ENCODE assay signal across 11 cellular contexts in genomic region chr22:15689012-15689748, GRCh38. TPM values are rescaled to one million over a fixed set of nuclear protein-coding genes. Genes with fewer than 3 reads are reported as not detected.
A peak's percentile ranks its signal among the peaks of the same experiment; 100 is the strongest.
DNase-seq lines count a peak whose midpoint lies in the region; ATAC-seq, FAIRE-seq and TF ChIP-seq lines count a peak whose summit lies in the region.
"Not testable (repeated sequence)": the region's sequence is repeated elsewhere in the genome, so short reads cannot be mapped to it uniquely, and the experiment has no call there.
"Had no signal": no experiment of that assay in that cellular context is flagged by ENCODE, and none has a peak within 500 bp of the region (broad histone marks: within the 10 kb centered on the region; RNA-seq: fewer than 3 reads in every experiment).

No MANE protein-coding gene starts in this region.

- not testable (repeated sequence) for TF ChIP-seq POLR2A in esophagus muscularis mucosa (IDR thresholded peaks at IDR 0.05; ENCODE audit: low read depth); HepG2 (IDR thresholded peaks at IDR 0.05; ENCODE audit: insufficient read depth in 1 of 2, low read depth in 2 of 2, low read length in 2 of 2); vagina (IDR thresholded peaks at IDR 0.05)

- not testable (repeated sequence) for H3K4me3 Mint-ChIP-seq in WTC11; stimulated activated effector memory CD8-positive, alpha-beta T cell treated with anti-CD3 and anti-CD28 coated beads, Interleukin-12 subunit alpha, Interleukin-12 subunit beta, amount 100 ng/mL, for 72 hours

- POLR2A ChIA-PET in WTC11 (lab: Charles Lee); HepG2 (lab: Yijun Ruan, JAX): not testable (repeated sequence)

- WGBS in esophagus muscularis mucosa = 90% methylated on average over 60 of the region's 77 CpGs
- WGBS in HepG2 (ENCODE audit: low lambda C conversion rate) = 92% methylated on average over 69 of the region's 77 CpGs

- TF ChIP-seq RAD21 in HepG2 (CRISPR knock-in tag; IDR thresholded peaks at IDR 0.05) = not testable (repeated sequence)

- FAIRE-seq in HepG2 (lab: Jason Lieb, UNC) = not testable (repeated sequence)

- not testable (repeated sequence) for H3K27ac Mint-ChIP-seq in WTC11; stimulated activated effector memory CD8-positive, alpha-beta T cell treated with anti-CD3 and anti-CD28 coated beads, Interleukin-12 subunit alpha, Interleukin-12 subunit beta, amount 100 ng/mL, for 72 hours

- H3K36me3 Mint-ChIP-seq in WTC11; stimulated activated effector memory CD8-positive, alpha-beta T cell treated with anti-CD3 and anti-CD28 coated beads, Interleukin-12 subunit alpha, Interleukin-12 subunit beta, amount 100 ng/mL, for 72 hours: not testable (repeated sequence)

- not testable (repeated sequence) for H4K20me1 ChIP-seq in HepG2 (ENCODE audit: insufficient read depth, low read length)

- DNase-seq in GM10266 (ENCODE audit: extremely low spot score) = peak; percentile 2
- DNase-seq in WTC11 (ENCODE audit: low spot score) = peak; percentile 8
- peak; percentile 86 for DNase-seq in esophagus muscularis mucosa (ENCODE audit: extremely low spot score)
- peak; percentile 31 for DNase-seq in left ventricle myocardium superior
- DNase-seq in HepG2 (ENCODE audit: low spot score); omental fat pad (ENCODE audit: low spot score); stimulated activated effector memory CD8-positive, alpha-beta T cell treated with anti-CD3 and anti-CD28 coated beads, Interleukin-12 subunit alpha, Interleukin-12 subunit beta, amount 100 ng/mL, for 72 hours (ENCODE audit: low spot score in 2 of 2): not testable (repeated sequence)
- peak; percentile 43 to 65 for DNase-seq in vagina (ENCODE audit: extremely low spot score in 2 of 2)

- not testable (repeated sequence) for TF ChIP-seq EP300 in esophagus muscularis mucosa (IDR thresholded peaks at IDR 0.05); HepG2 (IDR thresholded peaks at IDR 0.05; ENCODE audit: low read depth in 2 of 2, low read length in 2 of 2); HepG2 (CRISPR knock-in tag; IDR thresholded peaks at IDR 0.05; ENCODE audit: borderline replicate concordance)

- H3K9ac ChIP-seq in HepG2 (ENCODE audit: insufficient read depth, low read depth, low read length) = not testable (repeated sequence)

- not testable (repeated sequence) for H3K4me3 ChIP-seq in esophagus muscularis mucosa; HepG2 (replicated peaks in 1 of 3; ENCODE audit: insufficient read depth in 1 of 3, low read depth in 2 of 3, low read length in 3 of 3); vagina

- BruUV-seq in HepG2 (replicated peaks; lab: Mats Ljungman, UMichigan) = not testable (repeated sequence)

- in situ Hi-C loops in HepG2 (cut with HindIII; ENCODE audit: extremely low pct_ligation_motif_present, low pct_unique_long_range_greater_than_20kb) = not testable (repeated sequence)

- not testable (repeated sequence) for H3K4me2 ChIP-seq in HepG2 (ENCODE audit: low read depth, low read length)

- H3K27me3 Mint-ChIP-seq in WTC11 (ENCODE audit: low read depth) = not testable (repeated sequence)

- H3K4me1 ChIP-seq in esophagus muscularis mucosa; HepG2 (ENCODE audit: insufficient read depth, low read length); vagina: not testable (repeated sequence)

- not testable (repeated sequence) for H3K4me1 Mint-ChIP-seq in WTC11; stimulated activated effector memory CD8-positive, alpha-beta T cell treated with anti-CD3 and anti-CD28 coated beads, Interleukin-12 subunit alpha, Interleukin-12 subunit beta, amount 100 ng/mL, for 72 hours

- not testable (repeated sequence) for ATAC-seq in WTC11, left ventricle myocardium superior
- ATAC-seq in HepG2 (peak; percentile 50; the same call in 1 of the 3 replicates), omental fat pad (ENCODE audit: low FRiP score) (peak; percentile 59)
- ATAC-seq in stimulated activated effector memory CD8-positive, alpha-beta T cell treated with anti-CD3 and anti-CD28 coated beads, Interleukin-12 subunit alpha, Interleukin-12 subunit beta, amount 100 ng/mL, for 72 hours = peak; percentile 39

- H3K9me3 Mint-ChIP-seq in WTC11; stimulated activated effector memory CD8-positive, alpha-beta T cell treated with anti-CD3 and anti-CD28 coated beads, Interleukin-12 subunit alpha, Interleukin-12 subunit beta, amount 100 ng/mL, for 72 hours: not testable (repeated sequence)

- CTCF ChIA-PET in WTC11 (lab: Charles Lee); HepG2 (lab: Yijun Ruan, JAX; ENCODE audit: low intra/inter-chr PET ratio, low total read pairs): not testable (repeated sequence)

- not testable (repeated sequence) for H3K27me3 ChIP-seq in esophagus muscularis mucosa; HepG2 (ENCODE audit: control insufficient read depth in 1 of 2, insufficient read depth in 2 of 2, low read length in 2 of 2); vagina

- not testable (repeated sequence) for H3K36me3 ChIP-seq in esophagus muscularis mucosa; HepG2 (replicated peaks in 1 of 2; ENCODE audit: control insufficient read depth in 1 of 2, insufficient read depth in 2 of 2, low read length in 2 of 2); vagina

- not testable (repeated sequence) for H3K9me3 ChIP-seq in esophagus muscularis mucosa; HepG2 (ENCODE audit: low read length); vagina

- not testable (repeated sequence) for TF ChIP-seq CTCF in GM10266 (IDR thresholded peaks at IDR 0.05; ENCODE audit: control insufficient read depth, insufficient read depth, low read depth, missing control alignments); WTC11 (IDR thresholded peaks at IDR 0.05); esophagus muscularis mucosa (IDR thresholded peaks at IDR 0.05); HepG2 (CRISPR knock-in tag; IDR thresholded peaks at IDR 0.05); omental fat pad (IDR thresholded peaks at IDR 0.05); vagina (IDR thresholded peaks at IDR 0.05)

- intact Hi-C loops in esophagus muscularis mucosa (cut with DNase I); left ventricle myocardium superior (cut with micrococcal nuclease); HepG2 (cut with micrococcal nuclease; ENCODE audit: unreplicated experiment); vagina (cut with DNase I): not testable (repeated sequence)

- H3K27ac ChIP-seq in esophagus muscularis mucosa (replicated peaks in 1 of 4); HepG2 (ENCODE audit: extremely low read length, insufficient read depth, low read length); vagina: not testable (repeated sequence)

- H2AFZ ChIP-seq in HepG2 (ENCODE audit: low read length) = not testable (repeated sequence)

- not testable (repeated sequence) for H3K79me2 ChIP-seq in HepG2 (ENCODE audit: insufficient read depth, low read length)

RNA-seq across cellular contexts. Expression of gene POTEH, which starts 0.6 kb away (rescaled TPM):
- total RNA-seq in WTC11 (2021) (not detected in 3 replicates), esophagus muscularis mucosa (not detected), left ventricle myocardium superior (not detected), HepG2 (2016; rRNA removed; fragmentation: Illumina TruSeq; extraction: Trizol) (not detected in 2 replicates), omental fat pad (not detected), vagina (not detected)
- total RNA-seq in HepG2 (2016; cell fraction: cytosol; rRNA removed; fragmentation: Illumina TruSeq; extraction: Trizol; ENCODE audit: low read depth) = not detected in 2 replicates
- total RNA-seq in HepG2 (2016; cell fraction: insoluble cytoplasmic fraction; rRNA removed; fragmentation: Illumina TruSeq; extraction: Trizol) = not detected in 2 replicates
- total RNA-seq in HepG2 (2016; cell fraction: membrane; rRNA removed; fragmentation: Illumina TruSeq; extraction: Trizol) = not detected in 2 replicates
- not detected in 2 replicates for total RNA-seq in HepG2 (2016; cell fraction: nucleus; rRNA removed; fragmentation: Illumina TruSeq; extraction: Trizol)
- polyA plus RNA-seq in HepG2 (2011; rRNA removed) = not detected in 2 replicates
- not detected in 2 replicates for polyA plus RNA-seq in HepG2 (2011; cell fraction: cytosol; rRNA removed)
- polyA plus RNA-seq in HepG2 (2011; cell fraction: nucleus; rRNA removed) = not detected in 2 replicates
- not detected in 2 replicates for polyA plus RNA-seq in HepG2 (2012)
- not detected in 2 replicates for polyA plus RNA-seq in HepG2 (2016; cell fraction: cytosol; fragmentation: Illumina TruSeq; extraction: Trizol; ENCODE audit: low read depth)
- polyA plus RNA-seq in HepG2 (2016; cell fraction: insoluble cytoplasmic fraction; fragmentation: Illumina TruSeq; extraction: Trizol; ENCODE audit: low read depth) = not detected in 2 replicates
- polyA plus RNA-seq in HepG2 (2016; cell fraction: membrane; fragmentation: Illumina TruSeq; extraction: Trizol; ENCODE audit: low read depth) = not detected in 2 replicates
- not detected in 2 replicates for polyA plus RNA-seq in HepG2 (2016; cell fraction: nucleus; fragmentation: Illumina TruSeq; extraction: Trizol; ENCODE audit: insufficient read depth, low read depth)
- polyA minus RNA-seq in HepG2 (2011; rRNA and poly(A)+ RNA removed; ENCODE audit: low replicate concordance) = not detected in 2 replicates
- not detected in 2 replicates for polyA minus RNA-seq in HepG2 (2011; cell fraction: cytosol; rRNA and poly(A)+ RNA removed)
- polyA minus RNA-seq in HepG2 (2011; cell fraction: nucleus; rRNA and poly(A)+ RNA removed) = not detected in 2 replicates
- total RNA-seq: A673, H1, PC-9 had no signal
- polyA plus RNA-seq: H1 had no signal
